12 cellular contexts compared by ENCODE assay signal in genomic region chr1:230069813-230070212, GRCh38. TPM values are rescaled to one million over a fixed set of nuclear protein-coding genes. Genes with fewer than 3 reads are reported as not detected.
DNase-seq lines count a peak whose midpoint lies in the region; TF ChIP-seq lines count a peak whose summit lies in the region.
"Had no signal": no experiment of that assay in that cellular context is flagged by ENCODE, and none has a peak within 500 bp of the region (broad histone marks: within the 10 kb centered on the region; RNA-seq: fewer than 3 reads in every experiment).

No MANE protein-coding gene starts in this region.

- H3K27ac Mint-ChIP-seq in MCF 10A (ENCODE audit: low read depth, unreplicated experiment) (peak overlapping the region; percentile 59), type B pancreatic cell (no peak overlapping the region)

- no peak for TF ChIP-seq POLR2A in breast epithelium (IDR thresholded peaks at IDR 0.05)

- H3K9me3 Mint-ChIP-seq in MCF 10A (ENCODE audit: unreplicated experiment), result no peaks in the 10 kb centered on the region
- no peaks in the 10 kb centered on the region for H3K9me3 Mint-ChIP-seq in type B pancreatic cell

- no TSS peak for BruUV-seq in MCF 10A (replicated peaks; lab: Mats Ljungman, UMichigan)

- no peaks in the 10 kb centered on the region for H3K27me3 Mint-ChIP-seq in MCF 10A (ENCODE audit: insufficient read depth, unreplicated experiment)
- H3K27me3 Mint-ChIP-seq in type B pancreatic cell, result peaks cover 8% of the 10 kb centered on the region

- DNase-seq in MCF 10A (ENCODE audit: unreplicated experiment) (no peak), breast epithelium (ENCODE audit: low spot score in 2 of 2) (no peak), left kidney (ENCODE audit: low read depth, low spot score) (peak; percentile 9), type B pancreatic cell (ENCODE audit: extremely low spot score, unreplicated experiment) (no peak), NCI-H526 treated with DMSO at 0.1 percent for 48 hours (lab: John Stamatoyannopoulos, UW) (no peak), H7 (no peak), Kasumi-1 (lab: John Stamatoyannopoulos, UW) (no peak)
- DNase-seq: Caco-2; effector CD4-positive, alpha-beta T cell; mucosa of descending colon; stimulated activated naive CD4-positive, alpha-beta T cell treated with Interleukin-2 at 50 U/mL for 16 hours had no signal

- CTCF ChIA-PET in MCF 10A (lab: Yijun Ruan, JAX), result interaction anchor here (0.6 to 4.7 kb wide), 17 partner anchors 9 to 813 kb away, joined by 3 to 82 read pairs (median 4); no protein-coding TSS in a partner anchor

- no peaks in the 10 kb centered on the region for H3K27me3 ChIP-seq in breast epithelium
- peaks cover 5% of the 10 kb centered on the region for H3K27me3 ChIP-seq in H7 (ENCODE audit: control insufficient read depth, insufficient read depth, low read length)

- no peaks in the 10 kb centered on the region for H3K4me1 ChIP-seq in breast epithelium

- H3K36me3 ChIP-seq in breast epithelium (no peaks in the 10 kb centered on the region), H7 (replicated peaks; ENCODE audit: control insufficient read depth, insufficient read depth, low read length) (no peaks in the 10 kb centered on the region)

- no peaks in the 10 kb centered on the region for H3K9me3 ChIP-seq in breast epithelium
- H3K9me3 ChIP-seq: Caco-2, mucosa of descending colon had no signal

- H3K4me3 ChIP-seq in breast epithelium (no peak overlapping the region), H7 (ENCODE audit: insufficient read depth, low read depth, low read length) (no peak overlapping the region)
- H3K4me3 ChIP-seq: mucosa of descending colon had no signal

- no peaks in the 10 kb centered on the region for H3K36me3 Mint-ChIP-seq in MCF 10A (ENCODE audit: insufficient read depth, unreplicated experiment)
- H3K36me3 Mint-ChIP-seq in type B pancreatic cell, result no peaks in the 10 kb centered on the region

- intact Hi-C loops in MCF 10A (cut with micrococcal nuclease) (loop anchor here (2.0 to 5.0 kb wide), 6 partner anchors 35 to 241 kb away; no protein-coding TSS in a partner anchor), breast epithelium (cut with DNase I; ENCODE audit: low total_unique reads) (no loop called here)

- no peak overlapping the region for H3K27ac ChIP-seq in breast epithelium
- H3K27ac ChIP-seq in VCaP, result peak overlapping the region; percentile 88

- POLR2A ChIA-PET in MCF 10A (lab: Yijun Ruan, JAX), result interaction anchor here (0.6 to 7.5 kb wide), 20 partner anchors 9 to 1350 kb away, joined by 3 to 166 read pairs (median 3); partner anchors contain the start of genes TAF5L and URB2

- TF ChIP-seq CTCF in MCF 10A (IDR thresholded peaks at IDR 0.05; ENCODE audit: unreplicated experiment) (no peak), breast epithelium (IDR thresholded peaks at IDR 0.05) (no peak), VCaP (conservative IDR thresholded peaks at IDR 0.05) (no peak), type B pancreatic cell (conservative IDR thresholded peaks at IDR 0.05) (no peak)

- H3K4me3 Mint-ChIP-seq in MCF 10A (ENCODE audit: unreplicated experiment), result peak overlapping the region; percentile 91
- H3K4me3 Mint-ChIP-seq in type B pancreatic cell, result peak overlapping the region; percentile 91

- peaks cover 56% of the 10 kb centered on the region for H3K4me1 Mint-ChIP-seq in MCF 10A (ENCODE audit: insufficient read depth, unreplicated experiment)
- peaks cover 27% of the 10 kb centered on the region for H3K4me1 Mint-ChIP-seq in type B pancreatic cell (ENCODE audit: unreplicated experiment)

RNA-seq across cellular contexts. Expression of gene GALNT2, which starts 2.8 kb away (rescaled TPM):
- total RNA-seq in MCF 10A (2022), result 104 and 114 TPM in 2 replicates
- total RNA-seq in breast epithelium, result 10 to 100 TPM; 27.4 to 53.0 (median 42.6) TPM
- 39.9 and 66.3 TPM in 2 replicates for total RNA-seq in type B pancreatic cell (ENCODE audit: low replicate concordance)
- 99.1 and 105 TPM in 2 replicates for total RNA-seq in H7 (2014; rRNA removed; shearing (Covaris generic))
